13 cellular contexts compared by ENCODE assay signal in the genomic region with DNA sequence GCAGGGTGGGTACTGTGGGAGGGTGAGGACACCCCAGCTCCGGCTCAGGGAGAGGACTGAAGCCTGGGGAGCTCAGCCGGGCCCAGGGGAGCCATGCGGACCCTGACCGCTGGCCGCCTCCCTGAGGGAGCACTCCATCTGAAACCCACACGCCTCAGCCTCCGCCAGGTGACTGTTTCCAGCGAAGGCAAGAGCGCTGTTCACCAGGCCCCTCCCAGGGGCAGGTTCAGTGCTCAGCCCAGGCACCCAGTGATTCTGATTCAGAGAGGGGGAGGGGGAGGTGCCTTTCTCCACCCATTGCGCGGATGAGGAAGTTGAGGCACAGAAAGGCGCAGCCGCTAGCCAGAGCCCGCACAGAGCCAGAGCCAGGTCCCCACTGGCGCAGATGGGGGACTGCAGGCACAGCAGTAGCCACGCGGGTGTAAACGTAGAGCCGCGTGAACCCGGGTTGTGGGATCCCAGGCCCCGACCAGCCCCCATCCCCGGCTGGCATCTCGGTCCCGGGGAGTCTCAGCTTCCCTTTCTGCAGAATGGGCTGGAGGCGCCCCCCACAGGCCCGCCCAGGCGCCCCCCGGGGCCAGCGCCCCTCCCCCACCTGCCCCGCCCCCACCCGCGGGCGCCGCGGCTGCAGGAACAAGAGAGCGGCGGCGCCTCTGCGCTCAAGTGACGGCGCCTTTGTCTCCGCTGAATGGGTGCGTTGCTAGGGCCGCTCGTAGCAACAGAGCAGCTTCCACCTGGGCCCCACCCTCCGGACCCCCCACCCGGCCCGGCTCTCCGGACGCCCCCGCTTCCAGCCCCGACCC. TPM values are rescaled to one million over a fixed set of nuclear protein-coding genes. Genes with fewer than 3 reads are reported as not detected.
DNase-seq lines count a peak whose midpoint lies in the region; ATAC-seq, FAIRE-seq and TF ChIP-seq lines count a peak whose summit lies in the region.
"Had no signal": no experiment of that assay in that cellular context is flagged by ENCODE, and none has a peak within 500 bp of the region (broad histone marks: within the 10 kb centered on the region; RNA-seq: fewer than 3 reads in every experiment).

No MANE protein-coding gene starts in this region.

- no peaks in the 10 kb centered on the region for H3K4me1 ChIP-seq in kidney (ENCODE audit: control insufficient read depth in 1 of 2, insufficient read depth in 1 of 2, low read depth in 1 of 2, low read length in 2 of 2)

- no peaks in the 10 kb centered on the region for H3K9me3 ChIP-seq in kidney (ENCODE audit: control insufficient read depth in 1 of 2, low read length in 2 of 2)
- H3K9me3 ChIP-seq in CD4-positive, alpha-beta T cell (ENCODE audit: control insufficient read depth, low read length): no peaks in the 10 kb centered on the region

- TF ChIP-seq CTCF in type B pancreatic cell (conservative IDR thresholded peaks at IDR 0.05): peak; percentile 56
- no peak for TF ChIP-seq CTCF in kidney (IDR thresholded peaks at IDR 0.05; ENCODE audit: borderline replicate concordance, extremely low read depth, insufficient read depth)
- no peak for TF ChIP-seq CTCF in CD4-positive, alpha-beta T cell (IDR thresholded peaks at IDR 0.05)

- H3K4me3 ChIP-seq in kidney (ENCODE audit: low read length in 2 of 2): no peak overlapping the region

- no peaks in the 10 kb centered on the region for H3K9me3 Mint-ChIP-seq in type B pancreatic cell
- H3K9me3 Mint-ChIP-seq in CD4-positive, alpha-beta T cell: no peaks in the 10 kb centered on the region
- H3K9me3 Mint-ChIP-seq: stimulated activated effector memory CD8-positive, alpha-beta T cell treated with anti-CD3 and anti-CD28 coated beads, Interleukin-12 subunit alpha, Interleukin-12 subunit beta, amount 100 ng/mL, for 72 hours had no signal

- H3K27me3 ChIP-seq in CD4-positive, alpha-beta T cell (ENCODE audit: control insufficient read depth, insufficient read depth, low read length): peaks cover 29% of the 10 kb centered on the region

- POLR2A ChIA-PET in CD4-positive, alpha-beta T cell (lab: Charles Lee): no interaction called here

- CTCF ChIA-PET in CD4-positive, alpha-beta T cell (lab: Charles Lee): no interaction called here

- FAIRE-seq in kidney (lab: Jason Lieb, UNC): no peak

- no peaks in the 10 kb centered on the region for H3K36me3 ChIP-seq in kidney (ENCODE audit: control insufficient read depth in 1 of 2, insufficient read depth in 2 of 2, low read length in 2 of 2)

- peaks cover 5% of the 10 kb centered on the region for H3K4me1 Mint-ChIP-seq in type B pancreatic cell (ENCODE audit: unreplicated experiment)
- no peaks in the 10 kb centered on the region for H3K4me1 Mint-ChIP-seq in CD4-positive, alpha-beta T cell (ENCODE audit: low read depth)
- H3K4me1 Mint-ChIP-seq: stimulated activated effector memory CD8-positive, alpha-beta T cell treated with anti-CD3 and anti-CD28 coated beads, Interleukin-12 subunit alpha, Interleukin-12 subunit beta, amount 100 ng/mL, for 72 hours had no signal

- peak overlapping the region; percentile 36 for H3K4me3 Mint-ChIP-seq in type B pancreatic cell
- no peak overlapping the region for H3K4me3 Mint-ChIP-seq in CD4-positive, alpha-beta T cell
- H3K4me3 Mint-ChIP-seq: stimulated activated effector memory CD8-positive, alpha-beta T cell treated with anti-CD3 and anti-CD28 coated beads, Interleukin-12 subunit alpha, Interleukin-12 subunit beta, amount 100 ng/mL, for 72 hours; T-helper 17 cell had no signal

- H3K27ac Mint-ChIP-seq in type B pancreatic cell: no peak overlapping the region
- H3K27ac Mint-ChIP-seq in CD4-positive, alpha-beta T cell: no peak overlapping the region
- H3K27ac Mint-ChIP-seq: stimulated activated effector memory CD8-positive, alpha-beta T cell treated with anti-CD3 and anti-CD28 coated beads, Interleukin-12 subunit alpha, Interleukin-12 subunit beta, amount 100 ng/mL, for 72 hours; T-helper 17 cell had no signal

- H3K9ac ChIP-seq in kidney (ENCODE audit: low read length in 2 of 2): no peak overlapping the region

- no peak overlapping the region for H3K27ac ChIP-seq in kidney (ENCODE audit: low read depth in 2 of 2, low read length in 2 of 2)
- no peak overlapping the region for H3K27ac ChIP-seq in CD4-positive, alpha-beta T cell (ENCODE audit: low read depth, low read length)

- peaks cover 37% of the 10 kb centered on the region for H3K27me3 Mint-ChIP-seq in type B pancreatic cell
- H3K27me3 Mint-ChIP-seq in CD4-positive, alpha-beta T cell: peaks cover 35% of the 10 kb centered on the region

- intact Hi-C loops in Right ventricle myocardium inferior (cut with DNase I): no loop called here
- intact Hi-C loops in cardiac septum (cut with DNase I): no loop called here
- intact Hi-C loops in left ventricle myocardium superior (cut with micrococcal nuclease): no loop called here
- intact Hi-C loops in kidney (cut with DNase I): no loop called here
- intact Hi-C loops in CD4-positive, alpha-beta T cell (cut with DNase I, micrococcal nuclease): no loop called here

- DNase-seq in Right ventricle myocardium inferior (ENCODE audit: missing footprints) (peak; percentile 26), cardiac septum (ENCODE audit: low spot score) (no peak), NCI-H510A (lab: John Stamatoyannopoulos, UW) (peak; percentile 35), left ventricle myocardium superior (no peak), type B pancreatic cell (ENCODE audit: extremely low spot score, unreplicated experiment) (no peak), kidney (no peak)
- no peak for DNase-seq in CD4-positive, alpha-beta T cell
- DNase-seq: activated effector memory CD4-positive, alpha-beta T cell treated with anti-CD3 and anti-CD28 coated beads, Interleukin-2, amount 50 U/mL, for 16 hours; MM.1S; T-helper 17 cell had no signal

- H3K36me3 Mint-ChIP-seq in type B pancreatic cell: no peaks in the 10 kb centered on the region
- H3K36me3 Mint-ChIP-seq in CD4-positive, alpha-beta T cell (ENCODE audit: low read depth): no peaks in the 10 kb centered on the region
- H3K36me3 Mint-ChIP-seq: stimulated activated effector memory CD8-positive, alpha-beta T cell treated with anti-CD3 and anti-CD28 coated beads, Interleukin-12 subunit alpha, Interleukin-12 subunit beta, amount 100 ng/mL, for 72 hours had no signal

- no peak for ATAC-seq in Right ventricle myocardium inferior
- peak; percentile 13 for ATAC-seq in left ventricle myocardium superior
- ATAC-seq in GM21723 (IDR thresholded peaks at IDR 0.05; ENCODE audit: unreplicated experiment): no peak
- ATAC-seq in CD4-positive, alpha-beta T cell (ENCODE audit: poor library complexity): no peak
- ATAC-seq: left lobe of liver; stimulated activated effector memory CD8-positive, alpha-beta T cell treated with anti-CD3 and anti-CD28 coated beads, Interleukin-12 subunit alpha, Interleukin-12 subunit beta, amount 100 ng/mL, for 72 hours; T-helper 17 cell had no signal

RNA-seq across cellular contexts. Expression of gene ADGRD2, which starts 27.2 kb away (rescaled TPM):
- total RNA-seq in Right ventricle myocardium inferior (not detected), cardiac septum (not detected), left ventricle myocardium superior (not detected), type B pancreatic cell (ENCODE audit: low replicate concordance) (0.21 and 0.31 TPM in 2 replicates), kidney (not detected)
- polyA plus RNA-seq in kidney (ENCODE audit: insufficient read depth, low read depth, low replicate concordance): not detected
- not detected for total RNA-seq in CD4-positive, alpha-beta T cell
- total RNA-seq: left lobe of liver, T-helper 17 cell had no signal

RNA-seq across cellular contexts. Expression of gene NR5A1, which starts 29.8 kb away (rescaled TPM):
- total RNA-seq in Right ventricle myocardium inferior: not detected
- total RNA-seq in cardiac septum: not detected
- not detected for total RNA-seq in left ventricle myocardium superior
- 0.12 and 0.26 TPM in 2 replicates for total RNA-seq in type B pancreatic cell (ENCODE audit: low replicate concordance)
- total RNA-seq in kidney: not detected
- not detected for polyA plus RNA-seq in kidney (ENCODE audit: insufficient read depth, low read depth, low replicate concordance)
- not detected for total RNA-seq in CD4-positive, alpha-beta T cell
- total RNA-seq: T-helper 17 cell had no signal

Comparison
In these comparisons a context has a peak if more than half of its experiments do, and no peak if none do; other contexts are left out.
1. DNase-seq: peak in Right ventricle myocardium inferior (single experiment) and NCI-H510A (single experiment); none in cardiac septum (single experiment), left ventricle myocardium superior (single experiment), type B pancreatic cell (single experiment), kidney (single experiment) and CD4-positive, alpha-beta T cell (0 of 10).